In genomic region chr16:18930095-18930494, GRCh38 we compare ENCODE assay signal across 11 cellular contexts. TPM values are rescaled to one million over a fixed set of nuclear protein-coding genes. Genes with fewer than 3 reads are reported as not detected.
DNase-seq lines count a peak whose midpoint lies in the region; ATAC-seq and TF ChIP-seq lines count a peak whose summit lies in the region.
"Not testable (repeated sequence)": the region's sequence is repeated elsewhere in the genome, so short reads cannot be mapped to it uniquely, and the experiment has no call there.
"Had no signal": no experiment of that assay in that cellular context is flagged by ENCODE, and none has a peak within 500 bp of the region (broad histone marks: within the 10 kb centered on the region; RNA-seq: fewer than 3 reads in every experiment).

No MANE protein-coding gene starts in this region.

- not testable (repeated sequence) for H2AFZ ChIP-seq in DND-41 (ENCODE audit: low read depth, low read length); OCI-LY1 (ENCODE audit: low read length)

- not testable (repeated sequence) for H3K9me3 Mint-ChIP-seq in activated T-helper 1 cell treated with anti-CD3 and anti-CD28 coated beads, Interleukin-12 subunit alpha, Interleukin-12 subunit beta, Interleukin-2, Interleukin-4 antibody, amounts not matched to agents 30 ng/mL and 10 ng/mL and 1 ng/mL, durations not matched to agents 14 hours and 24 hours and 36 hours; memory B cell; stimulated activated memory B cell treated with anti-CD40 and anti-IgM and Interleukin-4, amounts not matched to agents 10 μg/mL and 1 μg/mL and 100 μg/mL, for 72 hours

- H3K79me2 ChIP-seq in DND-41 (ENCODE audit: insufficient read depth, low read length): peaks cover 11% of the 10 kb centered on the region
- not testable (repeated sequence) for H3K79me2 ChIP-seq in OCI-LY1 (ENCODE audit: insufficient read depth, low read length)

- peak overlapping the region; percentile 57 for H3K27ac ChIP-seq in DND-41 (ENCODE audit: low read length)
- H3K27ac ChIP-seq in OCI-LY1 (ENCODE audit: low read depth, low read length, poor library complexity, severe bottlenecking): peak overlapping the region; percentile 36
- peak overlapping the region; percentile 44 for H3K27ac ChIP-seq in left ventricle myocardium inferior (replicated peaks)
- peak overlapping the region; percentile 94 for H3K27ac ChIP-seq in psoas muscle

- H3K4me1 ChIP-seq in DND-41 (ENCODE audit: insufficient read depth, low read length) (peaks cover 12% of the 10 kb centered on the region), OCI-LY1 (ENCODE audit: insufficient read depth, low read length, severe bottlenecking) (peaks cover 16% of the 10 kb centered on the region), left ventricle myocardium inferior (peaks cover 38% of the 10 kb centered on the region), psoas muscle (peaks cover 15% of the 10 kb centered on the region)

- not testable (repeated sequence) for H3K4me3 Mint-ChIP-seq in activated T-helper 1 cell treated with anti-CD3 and anti-CD28 coated beads, Interleukin-12 subunit alpha, Interleukin-12 subunit beta, Interleukin-2, Interleukin-4 antibody, amounts not matched to agents 30 ng/mL and 10 ng/mL and 1 ng/mL, durations not matched to agents 14 hours and 24 hours and 36 hours; memory B cell; stimulated activated memory B cell treated with anti-CD40 and anti-IgM and Interleukin-4, amounts not matched to agents 10 μg/mL and 1 μg/mL and 100 μg/mL, for 72 hours

- H3K4me3 ChIP-seq in DND-41 (ENCODE audit: low read depth in 1 of 2, low read length in 2 of 2); OCI-LY1 (ENCODE audit: low read depth, low read length, poor library complexity, severe bottlenecking); left ventricle myocardium inferior; psoas muscle: not testable (repeated sequence)

- peak overlapping the region; percentile 34 for H3K27ac Mint-ChIP-seq in activated T-helper 1 cell treated with anti-CD3 and anti-CD28 coated beads, Interleukin-12 subunit alpha, Interleukin-12 subunit beta, Interleukin-2, Interleukin-4 antibody, amounts not matched to agents 30 ng/mL and 10 ng/mL and 1 ng/mL, durations not matched to agents 14 hours and 24 hours and 36 hours
- peak overlapping the region; percentile 64 for H3K27ac Mint-ChIP-seq in memory B cell
- peak overlapping the region; percentile 85 for H3K27ac Mint-ChIP-seq in stimulated activated memory B cell treated with anti-CD40 and anti-IgM and Interleukin-4, amounts not matched to agents 10 μg/mL and 1 μg/mL and 100 μg/mL, for 72 hours

- not testable (repeated sequence) for DNase-seq in DND-41; activated T-helper 1 cell treated with anti-CD3 and anti-CD28 coated beads, Interleukin-12 subunit alpha, Interleukin-12 subunit beta, Interleukin-2, Interleukin-4 antibody, amounts not matched to agents 30 ng/mL and 10 ng/mL and 1 ng/mL, durations not matched to agents 14 hours and 24 hours and 36 hours (ENCODE audit: low spot score); left ventricle myocardium inferior; memory B cell (ENCODE audit: low spot score in 2 of 2); psoas muscle

- H3K9me2 ChIP-seq in OCI-LY1 (ENCODE audit: low read depth, low read length): not testable (repeated sequence)

- H3K4me2 ChIP-seq in DND-41 (ENCODE audit: insufficient read depth, low read length): peak overlapping the region; percentile 43; the same call in 1 of the 2 replicates
- not testable (repeated sequence) for H3K4me2 ChIP-seq in OCI-LY1 (ENCODE audit: low read length)

- WGBS in psoas muscle, 3 donors: 43 to 59% (median 49%) methylated on average over 4 of the region's 4 CpGs

- H3K27me3 Mint-ChIP-seq in activated T-helper 1 cell treated with anti-CD3 and anti-CD28 coated beads, Interleukin-12 subunit alpha, Interleukin-12 subunit beta, Interleukin-2, Interleukin-4 antibody, amounts not matched to agents 30 ng/mL and 10 ng/mL and 1 ng/mL, durations not matched to agents 14 hours and 24 hours and 36 hours (ENCODE audit: insufficient read depth); memory B cell; stimulated activated memory B cell treated with anti-CD40 and anti-IgM and Interleukin-4, amounts not matched to agents 10 μg/mL and 1 μg/mL and 100 μg/mL, for 72 hours: not testable (repeated sequence)

- not testable (repeated sequence) for H3F3A ChIP-seq in OCI-LY1 (ENCODE audit: insufficient read depth, low read length)

- not testable (repeated sequence) for H3K27me3 ChIP-seq in DND-41 (ENCODE audit: insufficient read depth, low read length, poor library complexity); OCI-LY1 (ENCODE audit: insufficient read depth, low read length); left ventricle myocardium inferior (ENCODE audit: low read depth); psoas muscle (ENCODE audit: insufficient read depth in 3 of 3, low read length in 2 of 3)

- H3K9ac ChIP-seq in DND-41 (ENCODE audit: low read depth, low read length); OCI-LY1 (ENCODE audit: low read length): not testable (repeated sequence)

- H3K4me1 Mint-ChIP-seq in activated T-helper 1 cell treated with anti-CD3 and anti-CD28 coated beads, Interleukin-12 subunit alpha, Interleukin-12 subunit beta, Interleukin-2, Interleukin-4 antibody, amounts not matched to agents 30 ng/mL and 10 ng/mL and 1 ng/mL, durations not matched to agents 14 hours and 24 hours and 36 hours (ENCODE audit: low read depth): peaks cover 24% of the 10 kb centered on the region
- H3K4me1 Mint-ChIP-seq in memory B cell: peaks cover 13% of the 10 kb centered on the region
- H3K4me1 Mint-ChIP-seq in stimulated activated memory B cell treated with anti-CD40 and anti-IgM and Interleukin-4, amounts not matched to agents 10 μg/mL and 1 μg/mL and 100 μg/mL, for 72 hours: peaks cover 38% of the 10 kb centered on the region

- H4K20me1 ChIP-seq in DND-41 (ENCODE audit: insufficient read depth, low read length); OCI-LY1 (ENCODE audit: insufficient read depth, low read length): not testable (repeated sequence)

- H3K36me3 ChIP-seq in DND-41 (ENCODE audit: insufficient read depth, low read length); OCI-LY1 (ENCODE audit: insufficient read depth, low read length); left ventricle myocardium inferior; psoas muscle (ENCODE audit: insufficient read depth in 1 of 2, low read depth in 1 of 2): not testable (repeated sequence)

- not testable (repeated sequence) for ATAC-seq in DND-41 (ENCODE audit: insufficient read depth, low read depth); memory B cell (ENCODE audit: low read depth); psoas muscle; stimulated activated memory B cell treated with anti-CD40 and anti-IgM and Interleukin-4, amounts not matched to agents 10 μg/mL and 1 μg/mL and 100 μg/mL, for 72 hours

- not testable (repeated sequence) for H3K9me3 ChIP-seq in DND-41 (ENCODE audit: insufficient read depth, low read length, severe bottlenecking); OCI-LY1 (ENCODE audit: low read length); left ventricle myocardium inferior (replicated peaks); psoas muscle

- not testable (repeated sequence) for TF ChIP-seq CTCF in DND-41 (IDR thresholded peaks at IDR 0.05; ENCODE audit: borderline replicate concordance, extremely low read depth, low read length, poor library complexity, severe bottlenecking); OCI-LY1 (IDR thresholded peaks at IDR 0.05; ENCODE audit: low read length); left ventricle myocardium inferior (IDR thresholded peaks at IDR 0.05; ENCODE audit: borderline replicate concordance); psoas muscle (IDR thresholded peaks at IDR 0.05)

- not testable (repeated sequence) for H3K36me3 Mint-ChIP-seq in activated T-helper 1 cell treated with anti-CD3 and anti-CD28 coated beads, Interleukin-12 subunit alpha, Interleukin-12 subunit beta, Interleukin-2, Interleukin-4 antibody, amounts not matched to agents 30 ng/mL and 10 ng/mL and 1 ng/mL, durations not matched to agents 14 hours and 24 hours and 36 hours (ENCODE audit: low read depth); memory B cell; stimulated activated memory B cell treated with anti-CD40 and anti-IgM and Interleukin-4, amounts not matched to agents 10 μg/mL and 1 μg/mL and 100 μg/mL, for 72 hours

- intact Hi-C loops in activated T-helper 1 cell treated with anti-CD3 and anti-CD28 coated beads, Interleukin-12 subunit alpha, Interleukin-12 subunit beta, Interleukin-2, Interleukin-4 antibody, amounts not matched to agents 30 ng/mL and 10 ng/mL and 1 ng/mL, durations not matched to agents 14 hours and 24 hours and 36 hours (cut with micrococcal nuclease); left ventricle myocardium inferior (cut with micrococcal nuclease); psoas muscle (cut with DNase I): not testable (repeated sequence)

RNA-seq across cellular contexts. Expression of gene SMG1, which starts 3.9 kb away (rescaled TPM):
- 139 and 150 TPM in 2 replicates for total RNA-seq in activated T-helper 1 cell treated with anti-CD3 and anti-CD28 coated beads, Interleukin-12 subunit alpha, Interleukin-12 subunit beta, Interleukin-2, Interleukin-4 antibody, amounts not matched to agents 30 ng/mL and 10 ng/mL and 1 ng/mL, durations not matched to agents 14 hours and 24 hours and 36 hours
- total RNA-seq in left ventricle myocardium inferior (41.2 TPM), psoas muscle (100 to 1,000 TPM in 2 of 4 donors, 10 to 100 TPM in 2; 66.1 to 160 (median 107) TPM)
- polyA plus RNA-seq in psoas muscle: 10 to 100 TPM; 12.1 to 42.6 (median 27.0) TPM

RNA-seq across cellular contexts. Expression of gene TMC7, which starts 53.6 kb away (rescaled TPM):
- total RNA-seq in activated T-helper 1 cell treated with anti-CD3 and anti-CD28 coated beads, Interleukin-12 subunit alpha, Interleukin-12 subunit beta, Interleukin-2, Interleukin-4 antibody, amounts not matched to agents 30 ng/mL and 10 ng/mL and 1 ng/mL, durations not matched to agents 14 hours and 24 hours and 36 hours: 0.05 TPM in 1 of 2 replicates, not detected in the other
- total RNA-seq in left ventricle myocardium inferior: 0.69 TPM
- total RNA-seq in psoas muscle: 1 to 10 TPM in 2 of 4 donors, under 1 TPM in 2; 0.32 to 1.8 (median 0.85) TPM
- under 1 TPM; 0.46 to 0.77 (median 0.53) TPM for polyA plus RNA-seq in psoas muscle
- total RNA-seq: CD4-positive, CD25-positive, alpha-beta regulatory T cell; CD8-positive, alpha-beta T cell; GM12878 had no signal
- polyA plus RNA-seq: CD14-positive monocyte had no signal

Comparison
In these comparisons a context has a peak if more than half of its experiments do, and no peak if none do; other contexts are left out.
1. H3K27ac ChIP-seq: peak in every context shown above with its lines; median percentile 94 in psoas muscle; 57 in DND-41; 44 in left ventricle myocardium inferior; 36 in OCI-LY1.
2. H3K27ac Mint-ChIP-seq: peak in every context shown above with its lines; median percentile 85 in stimulated activated memory B cell treated with anti-CD40 and anti-IgM and Interleukin-4, amounts not matched to agents 10 μg/mL and 1 μg/mL and 100 μg/mL, for 72 hours; 64 in memory B cell; 34 in activated T-helper 1 cell treated with anti-CD3 and anti-CD28 coated beads, Interleukin-12 subunit alpha, Interleukin-12 subunit beta, Interleukin-2, Interleukin-4 antibody, amounts not matched to agents 30 ng/mL and 10 ng/mL and 1 ng/mL, durations not matched to agents 14 hours and 24 hours and 36 hours.